In the genomic region with DNA sequence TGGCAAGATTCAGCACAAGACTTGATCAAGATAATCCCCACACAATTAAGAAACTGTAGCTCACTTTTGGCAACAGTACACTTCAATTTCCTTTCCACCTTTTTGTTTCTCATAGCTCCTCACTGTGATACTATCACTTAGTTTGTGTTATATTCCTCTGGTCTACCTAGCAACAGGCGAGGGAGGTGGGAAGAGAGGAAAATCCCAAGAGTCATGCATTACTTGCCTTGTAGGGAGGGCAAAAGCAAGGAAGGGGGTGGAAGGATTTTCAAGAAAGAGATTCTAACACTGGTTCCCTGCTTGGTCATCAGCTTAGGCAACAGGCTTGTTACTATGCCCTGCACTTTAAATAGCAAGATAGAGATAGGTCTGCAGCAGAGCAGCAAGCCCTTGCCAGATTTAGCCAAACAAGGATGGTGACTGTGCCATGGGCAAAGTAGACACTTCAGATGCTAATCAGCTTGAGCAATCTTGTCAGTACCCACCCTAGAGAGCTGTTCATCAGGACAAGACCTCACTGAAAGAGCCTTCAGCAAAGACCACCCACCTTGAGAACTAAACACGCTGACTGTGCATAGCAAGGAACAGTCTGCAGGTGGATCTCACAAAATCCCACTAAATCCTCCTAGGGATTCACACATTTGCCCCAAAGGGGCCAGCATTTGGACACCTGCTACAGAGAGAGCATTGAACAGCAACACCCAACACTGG, we compare ENCODE assay signal across 16 cellular contexts.
DNase-seq lines count a peak whose midpoint lies in the region; ATAC-seq, FAIRE-seq and TF ChIP-seq lines count a peak whose summit lies in the region.
"Had no signal": no experiment of that assay in that cellular context is flagged by ENCODE, and none has a peak within 500 bp of the region (broad histone marks: within the 10 kb centered on the region; RNA-seq: fewer than 3 reads in every experiment).

No MANE protein-coding gene starts in this region.

- H3K9me3 Mint-ChIP-seq in nephron = no peaks in the 10 kb centered on the region
- H3K9me3 Mint-ChIP-seq in activated CD8-positive, alpha-beta T cell treated with anti-CD3 and anti-CD28 coated beads, Interleukin-2, amount 10 ng/mL, durations not matched to agents 7 days and 5 days (ENCODE audit: insufficient read depth) = peaks cover 6% of the 10 kb centered on the region
- H3K9me3 Mint-ChIP-seq: CD8-positive, alpha-beta memory T cell had no signal

- CTCF ChIA-PET in activated CD8-positive, alpha-beta T cell treated with anti-CD3 and anti-CD28 coated beads, Interleukin-2, amount 10 ng/mL, durations not matched to agents 7 days and 5 days (lab: Charles Lee) = interaction anchor here (0.9 to 1.9 kb wide), 2 partner anchors 12 to 30 kb away, joined by 3 to 7 read pairs; no protein-coding TSS in a partner anchor

- no peak overlapping the region for H3K4me3 ChIP-seq in bronchial epithelial cell (ENCODE audit: low read depth, low read length)

- H3K4me1 Mint-ChIP-seq in nephron = peaks cover 10% of the 10 kb centered on the region
- peaks cover 23% of the 10 kb centered on the region for H3K4me1 Mint-ChIP-seq in activated CD8-positive, alpha-beta T cell treated with anti-CD3 and anti-CD28 coated beads, Interleukin-2, amount 10 ng/mL, durations not matched to agents 7 days and 5 days (ENCODE audit: low read depth)

- DNase-seq in Caki2 (ENCODE audit: low read depth) (peak; percentile 3), GF-D8 (lab: John Stamatoyannopoulos, UW) (peak; percentile 11), bronchial epithelial cell (ENCODE audit: low read depth) (peak; percentile 39), COR-L47 (lab: John Stamatoyannopoulos, UW) (no peak)
- no peak for DNase-seq in activated CD8-positive, alpha-beta T cell treated with anti-CD3 and anti-CD28 coated beads, Interleukin-2, amount 10 ng/mL, durations not matched to agents 7 days and 5 days
- DNase-seq: CD8-positive, alpha-beta memory T cell; DMS153; HCEC 1CT; IMR-90; NCI-H1048; NCI-H146; NCI-H2081 treated with DMSO at 0.1 percent for 48 hours; NCI-H446; SK-N-SH had no signal

- ATAC-seq in GM19455 (IDR thresholded peaks at IDR 0.05; ENCODE audit: unreplicated experiment) = no peak
- no peak for ATAC-seq in activated CD8-positive, alpha-beta T cell treated with anti-CD3 and anti-CD28 coated beads, Interleukin-2, amount 10 ng/mL, durations not matched to agents 7 days and 5 days

- POLR2A ChIA-PET in activated CD8-positive, alpha-beta T cell treated with anti-CD3 and anti-CD28 coated beads, Interleukin-2, amount 10 ng/mL, durations not matched to agents 7 days and 5 days (lab: Charles Lee) = no interaction called here

- no peak overlapping the region for H3K4me3 Mint-ChIP-seq in nephron
- no peak overlapping the region for H3K4me3 Mint-ChIP-seq in activated CD8-positive, alpha-beta T cell treated with anti-CD3 and anti-CD28 coated beads, Interleukin-2, amount 10 ng/mL, durations not matched to agents 7 days and 5 days
- H3K4me3 Mint-ChIP-seq: CD8-positive, alpha-beta memory T cell had no signal

- in situ Hi-C loops in Caki2 (cut with HindIII; ENCODE audit: low pct_unique_long_range_greater_than_20kb, low sequenced_read_pairs) = no loop called here

- no peaks in the 10 kb centered on the region for H3K36me3 ChIP-seq in bronchial epithelial cell (ENCODE audit: control insufficient read depth, insufficient read depth, low read length)

- H3K36me3 Mint-ChIP-seq in nephron (ENCODE audit: low read depth) = no peaks in the 10 kb centered on the region
- peaks cover 14% of the 10 kb centered on the region for H3K36me3 Mint-ChIP-seq in activated CD8-positive, alpha-beta T cell treated with anti-CD3 and anti-CD28 coated beads, Interleukin-2, amount 10 ng/mL, durations not matched to agents 7 days and 5 days (ENCODE audit: low read depth)

- no peak for TF ChIP-seq CTCF in bronchial epithelial cell (IDR thresholded peaks at IDR 0.05; ENCODE audit: insufficient read depth, low read length, severe bottlenecking)
- TF ChIP-seq CTCF in nephron (IDR thresholded peaks at IDR 0.05; ENCODE audit: unreplicated experiment in 3 of 3) = no peak

- FAIRE-seq in bronchial epithelial cell (lab: Jason Lieb, UNC) = no peak

- peak overlapping the region; percentile 16 to 56 (median 19) for H3K27ac Mint-ChIP-seq in nephron
- no peak overlapping the region for H3K27ac Mint-ChIP-seq in activated CD8-positive, alpha-beta T cell treated with anti-CD3 and anti-CD28 coated beads, Interleukin-2, amount 10 ng/mL, durations not matched to agents 7 days and 5 days

- H3K27me3 ChIP-seq in bronchial epithelial cell (ENCODE audit: control insufficient read depth, insufficient read depth, low read length) = no peaks in the 10 kb centered on the region

- H3K27me3 Mint-ChIP-seq in nephron (ENCODE audit: low read depth) = no peaks in the 10 kb centered on the region
- H3K27me3 Mint-ChIP-seq in activated CD8-positive, alpha-beta T cell treated with anti-CD3 and anti-CD28 coated beads, Interleukin-2, amount 10 ng/mL, durations not matched to agents 7 days and 5 days (ENCODE audit: low read depth) = no peaks in the 10 kb centered on the region

Comparison
In these comparisons a context has a peak if more than half of its experiments do, and no peak if none do; other contexts are left out.
1. DNase-seq: peak in Caki2 (single experiment), GF-D8 (single experiment) and bronchial epithelial cell (single experiment); none in COR-L47 (single experiment) and activated CD8-positive, alpha-beta T cell treated with anti-CD3 and anti-CD28 coated beads, Interleukin-2, amount 10 ng/mL, durations not matched to agents 7 days and 5 days (single experiment).